In the genomic region with DNA sequence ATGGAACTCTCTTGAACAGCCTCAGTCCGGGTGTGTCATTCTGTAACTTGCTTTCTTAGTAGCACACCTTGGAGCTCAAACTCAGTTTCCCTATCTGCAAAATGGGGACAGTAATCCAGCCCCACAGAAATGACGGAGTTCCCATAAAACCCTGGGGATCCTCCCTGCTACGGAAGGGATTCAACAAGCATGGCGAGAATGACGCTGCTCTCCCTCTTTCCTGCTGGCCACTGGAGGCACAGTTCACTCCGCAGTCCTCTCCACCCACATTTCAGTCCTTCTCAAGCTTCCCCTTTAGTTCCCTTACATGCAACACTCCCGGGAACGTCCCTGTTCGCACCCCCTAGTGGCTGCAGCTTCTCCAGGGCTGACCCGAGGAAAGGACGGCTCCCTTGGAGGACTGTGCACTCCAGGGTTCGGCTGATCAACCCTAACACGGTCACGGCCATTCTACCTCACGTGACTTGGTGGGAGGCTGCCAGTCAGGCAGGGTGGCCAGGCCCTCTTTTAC, we compare ENCODE assay signal across 7 cellular contexts. TPM values are rescaled to one million over a fixed set of nuclear protein-coding genes. Genes with fewer than 3 reads are reported as not detected.
DNase-seq lines count a peak whose midpoint lies in the region; ATAC-seq and TF ChIP-seq lines count a peak whose summit lies in the region.

No MANE protein-coding gene starts in this region.

- H3K79me2 ChIP-seq in SK-N-SH (ENCODE audit: insufficient read depth), result no peaks in the 10 kb centered on the region

- H3K4me3 Mint-ChIP-seq in neural crest cell, result no peak overlapping the region

- peaks cover 8% of the 10 kb centered on the region for H3K9me3 Mint-ChIP-seq in neural crest cell

- H3K9me3 ChIP-seq in SK-N-SH (no peaks in the 10 kb centered on the region), esophagus squamous epithelium (no peaks in the 10 kb centered on the region)

- H3K27me3 Mint-ChIP-seq in neural crest cell (ENCODE audit: low read depth), result no peaks in the 10 kb centered on the region

- H3F3A ChIP-seq in SK-N-SH (replicated peaks; ENCODE audit: insufficient read depth), result no peaks in the 10 kb centered on the region

- intact Hi-C loops in esophagus squamous epithelium (cut with DNase I), result no loop called here

- ATAC-seq in HG02981 (IDR thresholded peaks at IDR 0.05; ENCODE audit: unreplicated experiment) (no peak), HG02970 (IDR thresholded peaks at IDR 0.05; ENCODE audit: low FRiP score, unreplicated experiment) (no peak)

- DNase-seq in SK-N-SH (no peak), esophagus squamous epithelium (lab: John Stamatoyannopoulos, UW) (no peak), neural crest cell (ENCODE audit: low read depth, low spot score) (peak; percentile 60)
- no peak for DNase-seq in stimulated activated CD4-positive, alpha-beta T cell treated with anti-CD3 and anti-CD28 coated beads, Interleukin-12 subunit alpha, Interleukin-12 subunit beta, amount 100 ng/mL, for 4 hours

- POLR2A ChIA-PET in SK-N-SH (lab: Yijun Ruan, JAX), result no interaction called here

- H3K36me3 Mint-ChIP-seq in neural crest cell (ENCODE audit: low read depth), result peaks cover 4% of the 10 kb centered on the region

- no peak for TF ChIP-seq POLR2A in esophagus squamous epithelium (IDR thresholded peaks at IDR 0.05)

- H3K27ac ChIP-seq in SK-N-SH (ENCODE audit: low read depth in 2 of 2, low read length in 1 of 2) (no peak overlapping the region), esophagus squamous epithelium (no peak overlapping the region)

- H3K4me1 ChIP-seq in SK-N-SH (ENCODE audit: control insufficient read depth in 1 of 2, insufficient read depth in 2 of 2, low read depth in 1 of 2, low read length in 1 of 2) (peaks cover 0 to 27% of the 10 kb centered on the region in 2 experiments; a peak in 1 of 4 replicates), esophagus squamous epithelium (peaks cover 0 to 5% (median 0%) of the 10 kb centered on the region in 3 donors)

- H3K4me2 ChIP-seq in SK-N-SH, result no peak overlapping the region

- CTCF ChIA-PET in SK-N-SH (lab: Yijun Ruan, JAX), result interaction anchor here (0.8 to 1.7 kb wide), 5 partner anchors 8 to 24 kb away, joined by 3 to 4 read pairs (median 3); no protein-coding TSS in a partner anchor

- 73% methylated on average over 15 of the region's 15 CpGs for WGBS in SK-N-SH (ENCODE audit: low lambda C conversion rate)
- WGBS in esophagus squamous epithelium, 2 donors, result 27 to 35% methylated on average over 7 to 8 of the region's 15 CpGs

- no peaks in the 10 kb centered on the region for H3K9me2 ChIP-seq in SK-N-SH

- no peaks in the 10 kb centered on the region for H3K36me3 ChIP-seq in SK-N-SH (replicated peaks in 1 of 2; ENCODE audit: control insufficient read depth in 1 of 2, insufficient read depth in 2 of 2, low read length in 1 of 2)
- peaks cover 0 to 3% (median 0%) of the 10 kb centered on the region in 3 donors for H3K36me3 ChIP-seq in esophagus squamous epithelium

- no peak overlapping the region for H3K27ac Mint-ChIP-seq in neural crest cell (ENCODE audit: unreplicated experiment)

- H3K4me3 ChIP-seq in SK-N-SH (ENCODE audit: low read depth in 2 of 2, low read length in 1 of 2) (no peak overlapping the region), esophagus squamous epithelium (no peak overlapping the region)

- no peak overlapping the region for H3K9ac ChIP-seq in SK-N-SH

- H3K4me1 Mint-ChIP-seq in neural crest cell, result peaks cover 19% of the 10 kb centered on the region

- H2AFZ ChIP-seq in SK-N-SH (ENCODE audit: low read depth), result no peak overlapping the region

- TF ChIP-seq CTCF in GM12872 (IDR thresholded peaks at IDR 0.05; ENCODE audit: insufficient read depth, low read depth, low read length) (peak; percentile 31; the same call in 1 of the 3 replicates), SK-N-SH (IDR thresholded peaks at IDR 0.05) (peak; percentile 49), esophagus squamous epithelium (IDR thresholded peaks at IDR 0.05) (peak in 5 of 6 experiments; percentile 10 to 57 (median 39)), neural crest cell (conservative IDR thresholded peaks at IDR 0.05) (peak; percentile 56)

- no peak for TF ChIP-seq EP300 in SK-N-SH (IDR thresholded peaks at IDR 0.05; ENCODE audit: borderline replicate concordance in 1 of 2, low read depth in 1 of 2, low read length in 1 of 2)

- no peak for TF ChIP-seq RAD21 in SK-N-SH (IDR thresholded peaks at IDR 0.05; ENCODE audit: low read length)

- no peaks in the 10 kb centered on the region for H3K27me3 ChIP-seq in SK-N-SH (ENCODE audit: insufficient read depth)
- H3K27me3 ChIP-seq in esophagus squamous epithelium, result peaks cover 0 to 29% (median 0%) of the 10 kb centered on the region in 4 donors

- H4K20me1 ChIP-seq in SK-N-SH (ENCODE audit: insufficient read depth), result no peaks in the 10 kb centered on the region

TF ChIP-seq in SK-N-SH, 30 proteins besides CTCF, POLR2A, EP300 and RAD21:
- no peak for TF ChIP-seq JUND (IDR thresholded peaks at IDR 0.05)
- TF ChIP-seq, protein P1, sequence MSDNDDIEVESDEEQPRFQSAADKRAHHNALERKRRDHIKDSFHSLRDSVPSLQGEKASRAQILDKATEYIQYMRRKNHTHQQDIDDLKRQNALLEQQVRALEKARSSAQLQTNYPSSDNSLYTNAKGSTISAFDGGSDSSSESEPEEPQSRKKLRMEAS (IDR thresholded peaks at IDR 0.05; ENCODE audit: low read depth), result no peak
- no peak for TF ChIP-seq SMC3 (IDR thresholded peaks at IDR 0.05; ENCODE audit: low read depth, low read length)
- TF ChIP-seq RXRA (IDR thresholded peaks at IDR 0.05; ENCODE audit: borderline replicate concordance, low read depth), result no peak
- TF ChIP-seq MEF2A (IDR thresholded peaks at IDR 0.05; ENCODE audit: borderline replicate concordance, low read depth), result no peak
- no peak for TF ChIP-seq FOXJ3 (CRISPR knock-in tag; IDR thresholded peaks at IDR 0.05)
- TF ChIP-seq RCOR1 (IDR thresholded peaks at IDR 0.05; ENCODE audit: low read length), result no peak
- no peak for TF ChIP-seq FOSL2 (IDR thresholded peaks at IDR 0.05; ENCODE audit: borderline replicate concordance, low read depth)
- no peak for TF ChIP-seq GABPA (IDR thresholded peaks at IDR 0.05; ENCODE audit: low read depth)
- TF ChIP-seq, protein P2, sequence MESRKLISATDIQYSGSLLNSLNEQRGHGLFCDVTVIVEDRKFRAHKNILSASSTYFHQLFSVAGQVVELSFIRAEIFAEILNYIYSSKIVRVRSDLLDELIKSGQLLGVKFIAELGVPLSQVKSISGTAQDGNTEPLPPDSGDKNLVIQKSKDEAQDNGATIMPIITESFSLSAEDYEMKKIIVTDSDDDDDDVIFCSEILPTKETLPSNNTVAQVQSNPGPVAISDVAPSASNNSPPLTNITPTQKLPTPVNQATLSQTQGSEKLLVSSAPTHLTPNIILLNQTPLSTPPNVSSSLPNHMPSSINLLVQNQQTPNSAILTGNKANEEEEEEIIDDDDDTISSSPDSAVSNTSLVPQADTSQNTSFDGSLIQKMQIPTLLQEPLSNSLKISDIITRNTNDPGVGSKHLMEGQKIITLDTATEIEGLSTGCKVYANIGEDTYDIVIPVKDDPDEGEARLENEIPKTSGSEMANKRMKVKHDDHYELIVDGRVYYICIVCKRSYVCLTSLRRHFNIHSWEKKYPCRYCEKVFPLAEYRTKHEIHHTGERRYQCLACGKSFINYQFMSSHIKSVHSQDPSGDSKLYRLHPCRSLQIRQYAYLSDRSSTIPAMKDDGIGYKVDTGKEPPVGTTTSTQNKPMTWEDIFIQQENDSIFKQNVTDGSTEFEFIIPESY (IDR thresholded peaks at IDR 0.05; ENCODE audit: borderline replicate concordance, low read depth), result no peak
- TF ChIP-seq TEAD4 (IDR thresholded peaks at IDR 0.05; ENCODE audit: borderline replicate concordance, insufficient read depth), result no peak
- no peak for TF ChIP-seq NFIC (IDR thresholded peaks at IDR 0.05; ENCODE audit: borderline replicate concordance)
- TF ChIP-seq MXI1 (IDR thresholded peaks at IDR 0.05; ENCODE audit: low read depth, low read length), result no peak
- no peak for TF ChIP-seq YY1 (IDR thresholded peaks at IDR 0.05; ENCODE audit: low read depth)
- TF ChIP-seq, protein P3, sequence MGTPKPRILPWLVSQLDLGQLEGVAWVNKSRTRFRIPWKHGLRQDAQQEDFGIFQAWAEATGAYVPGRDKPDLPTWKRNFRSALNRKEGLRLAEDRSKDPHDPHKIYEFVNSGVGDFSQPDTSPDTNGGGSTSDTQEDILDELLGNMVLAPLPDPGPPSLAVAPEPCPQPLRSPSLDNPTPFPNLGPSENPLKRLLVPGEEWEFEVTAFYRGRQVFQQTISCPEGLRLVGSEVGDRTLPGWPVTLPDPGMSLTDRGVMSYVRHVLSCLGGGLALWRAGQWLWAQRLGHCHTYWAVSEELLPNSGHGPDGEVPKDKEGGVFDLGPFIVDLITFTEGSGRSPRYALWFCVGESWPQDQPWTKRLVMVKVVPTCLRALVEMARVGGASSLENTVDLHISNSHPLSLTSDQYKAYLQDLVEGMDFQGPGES (IDR thresholded peaks at IDR 0.05; ENCODE audit: low read depth, low read length), result no peak
- TF ChIP-seq, protein P4, sequence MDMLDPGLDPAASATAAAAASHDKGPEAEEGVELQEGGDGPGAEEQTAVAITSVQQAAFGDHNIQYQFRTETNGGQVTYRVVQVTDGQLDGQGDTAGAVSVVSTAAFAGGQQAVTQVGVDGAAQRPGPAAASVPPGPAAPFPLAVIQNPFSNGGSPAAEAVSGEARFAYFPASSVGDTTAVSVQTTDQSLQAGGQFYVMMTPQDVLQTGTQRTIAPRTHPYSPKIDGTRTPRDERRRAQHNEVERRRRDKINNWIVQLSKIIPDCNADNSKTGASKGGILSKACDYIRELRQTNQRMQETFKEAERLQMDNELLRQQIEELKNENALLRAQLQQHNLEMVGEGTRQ (IDR thresholded peaks at IDR 0.05; ENCODE audit: borderline replicate concordance, low read depth, low read length), result no peak
- TF ChIP-seq EZH2phosphoT487 (IDR thresholded peaks at IDR 0.05; ENCODE audit: borderline replicate concordance, low read depth), result no peak
- TF ChIP-seq GATA2 (CRISPR knock-in tag; IDR thresholded peaks at IDR 0.05), result no peak

RNA-seq across cellular contexts. Expression of a gene that starts 20.6 kb away (rescaled TPM):
- not detected in 2 replicates for polyA plus RNA-seq in SK-N-SH (2012; rRNA removed)
- polyA plus RNA-seq in SK-N-SH (2012; cell fraction: cytosol; rRNA removed), result not detected in 2 replicates
- polyA plus RNA-seq in SK-N-SH (2012; cell fraction: nucleus; rRNA removed), result not detected in 2 replicates
- total RNA-seq in esophagus squamous epithelium, result 1 to 10 TPM; 1.9 to 5.7 (median 3.1) TPM
- total RNA-seq in neural crest cell, result 0.16 TPM in 1 of 2 replicates, not detected in the other
